9 cellular contexts compared by ENCODE assay signal in genomic region chr10:83539528-83540308, GRCh38.
A peak's percentile ranks its signal among the peaks of the same experiment; 100 is the strongest.
DNase-seq lines count a peak whose midpoint lies in the region; ATAC-seq, FAIRE-seq and TF ChIP-seq lines count a peak whose summit lies in the region.
"Had no signal": no experiment of that assay in that cellular context is flagged by ENCODE, and none has a peak within 500 bp of the region (broad histone marks: within the 10 kb centered on the region; RNA-seq: fewer than 3 reads in every experiment).

No MANE protein-coding gene starts in this region.

- DNase-seq in GM12891 (ENCODE audit: insufficient read length, low spot score) (no peak), GM12878 (ENCODE audit: low read depth, low spot score) (peak; percentile 74), HCEC 1CT (no peak), NCI-H774 (lab: John Stamatoyannopoulos, UW) (no peak)
- no peak for DNase-seq in stimulated activated CD4-positive, alpha-beta T cell treated with anti-CD3 and anti-CD28 coated beads, Interleukin-2, amount 100 ng/mL, for 48 hours
- DNase-seq in activated CD4-positive, alpha-beta T cell treated with anti-CD3 and anti-CD28 coated beads for 48 hours: no peak

- H3K4me1 Mint-ChIP-seq in nephron: peaks cover 49% of the 10 kb centered on the region

- no peaks in the 10 kb centered on the region for H3K36me3 ChIP-seq in GM12878 (ENCODE audit: control insufficient read depth in 2 of 2, insufficient read depth in 2 of 2, low read length in 1 of 2)

- no peak for TF ChIP-seq CTCF in GM12878 (IDR thresholded peaks at IDR 0.05 in 2 of 3, conservative IDR thresholded peaks at IDR 0.05 in 1 of 3; ENCODE audit: control insufficient read depth in 2 of 3, extremely low read depth in 1 of 3, insufficient read depth in 1 of 3, low read depth in 3 of 3, low read length in 3 of 3)
- no peak for TF ChIP-seq CTCF in nephron (IDR thresholded peaks at IDR 0.05; ENCODE audit: unreplicated experiment in 3 of 3)

- no peaks in the 10 kb centered on the region for H3K36me3 Mint-ChIP-seq in nephron (ENCODE audit: low read depth)

- FAIRE-seq in GM12891 (lab: Jason Lieb, UNC): peak; percentile 80
- peak; percentile 66 for FAIRE-seq in GM12878 (lab: Jason Lieb, UNC)

- peak overlapping the region; percentile 75 to 94 (median 93) for H3K27ac Mint-ChIP-seq in nephron

- no peaks in the 10 kb centered on the region for H3K9me3 Mint-ChIP-seq in nephron

- POLR2A ChIA-PET in GM12878 (lab: Charles Lee): no interaction called here

- H3K9me3 ChIP-seq in GM12878 (replicated peaks; ENCODE audit: control insufficient read depth, insufficient read depth, low read length): no peaks in the 10 kb centered on the region

- 2% methylated on average over 2 of the region's 2 CpGs for WGBS in GM12878 (ENCODE audit: insufficient coverage, insufficient replicate concordance, low lambda C conversion rate, missing lambda C conversion rate)

- RAD21 ChIA-PET in GM12878 (lab: Charles Lee; ENCODE audit: unreplicated experiment): interaction anchor here (1.5 to 1.7 kb wide), 2 partner anchors 46 to 331 kb away, joined by 3 to 4 read pairs; no protein-coding TSS in a partner anchor

- peak overlapping the region; percentile 77 for H3K4me2 ChIP-seq in GM12878 (ENCODE audit: control insufficient read depth, insufficient read depth)

- peak overlapping the region; percentile 47 for H3K9ac ChIP-seq in GM12878 (ENCODE audit: control insufficient read depth, insufficient read depth, low read length)

- TF ChIP-seq EP300 in GM12878 (IDR thresholded peaks at IDR 0.05; ENCODE audit: borderline replicate concordance in 1 of 2, control insufficient read depth in 1 of 2, low read depth in 2 of 2, low read length in 2 of 2): no peak

- in situ Hi-C loops in GM12878 (cut with MboI): no loop called here

- H3K4me1 ChIP-seq in GM12878 (ENCODE audit: control insufficient read depth, insufficient read depth, low read length): peaks cover 31% of the 10 kb centered on the region

- no peaks in the 10 kb centered on the region for H4K20me1 ChIP-seq in GM12878 (ENCODE audit: control insufficient read depth, insufficient read depth)

- TF ChIP-seq POLR2A in GM12891 (IDR thresholded peaks at IDR 0.05; ENCODE audit: low read depth, low read length) (no peak), GM12878 (IDR thresholded peaks at IDR 0.05; ENCODE audit: low read depth, low read length) (no peak)

- peak; percentile 61 for ATAC-seq in HG02798 (IDR thresholded peaks at IDR 0.05; ENCODE audit: poor library complexity, unreplicated experiment)
- peak; percentile 75 for ATAC-seq in GM12878

- CTCF ChIA-PET in GM12878 (lab: Yijun Ruan, JAX): interaction anchor here (1.3 to 1.5 kb wide), 2 partner anchors 23 to 333 kb away, joined by 3 read pairs; no protein-coding TSS in a partner anchor

- H3K27me3 ChIP-seq in GM12878 (replicated peaks in 1 of 2; ENCODE audit: control insufficient read depth in 2 of 2, insufficient read depth in 2 of 2, low read length in 1 of 2): no peaks in the 10 kb centered on the region

- no peak overlapping the region for H2AFZ ChIP-seq in GM12878 (ENCODE audit: control insufficient read depth, low read depth, low read length)

- SMC1A ChIA-PET in GM12878 (lab: Charles Lee; ENCODE audit: uncharacterized antibody, unreplicated experiment): interaction anchor here (0.6 to 1.6 kb wide), 7 partner anchors 8 to 332 kb away, joined by 3 to 5 read pairs (median 3); no protein-coding TSS in a partner anchor

- no TSS peak for BruUV-seq in GM12878 (replicated peaks; lab: Mats Ljungman, UMichigan)

- TF ChIP-seq RAD21 in GM12878 (IDR thresholded peaks at IDR 0.05; ENCODE audit: insufficient read depth, low read depth, low read length): peak; percentile 15; the same call in 1 of the 2 replicates

- peak overlapping the region in 2 of 3 experiments; percentile 5 to 11 for H3K4me3 Mint-ChIP-seq in nephron

- no peaks in the 10 kb centered on the region for H3K27me3 Mint-ChIP-seq in nephron (ENCODE audit: low read depth)

- no peaks in the 10 kb centered on the region for H3K79me2 ChIP-seq in GM12878 (ENCODE audit: control insufficient read depth, insufficient read depth, low read length)

- H3K4me3 ChIP-seq in GM12878: no peak overlapping the region
- H3K4me3 ChIP-seq: SK-N-MC had no signal

- intact Hi-C loops in GM12878 (cut with micrococcal nuclease; ENCODE audit: unreplicated experiment): loop anchor here (5.0 to 10.0 kb wide), 3 partner anchors 143 to 455 kb away; no protein-coding TSS in a partner anchor

- peak overlapping the region; percentile 70 for H3K27ac ChIP-seq in GM12878 (ENCODE audit: control insufficient read depth, insufficient read depth)
- H3K27ac ChIP-seq: SK-N-MC had no signal

TF ChIP-seq in GM12891, 5 proteins besides CTCF, POLR2A, EP300 and RAD21:
- TF ChIP-seq PAX5 (IDR thresholded peaks at IDR 0.05; ENCODE audit: insufficient read depth, low read length, severe bottlenecking) (peak; percentile 67), POLR2AphosphoS5 (IDR thresholded peaks at IDR 0.05; ENCODE audit: low read depth, low read length) (no peak), SPI1 (IDR thresholded peaks at IDR 0.05; ENCODE audit: low read depth, low read length) (peak; percentile 39)

TF ChIP-seq in GM12878, 131 proteins besides CTCF, POLR2A, EP300 and RAD21 (continues in another document):
- TF ChIP-seq, protein P1, sequence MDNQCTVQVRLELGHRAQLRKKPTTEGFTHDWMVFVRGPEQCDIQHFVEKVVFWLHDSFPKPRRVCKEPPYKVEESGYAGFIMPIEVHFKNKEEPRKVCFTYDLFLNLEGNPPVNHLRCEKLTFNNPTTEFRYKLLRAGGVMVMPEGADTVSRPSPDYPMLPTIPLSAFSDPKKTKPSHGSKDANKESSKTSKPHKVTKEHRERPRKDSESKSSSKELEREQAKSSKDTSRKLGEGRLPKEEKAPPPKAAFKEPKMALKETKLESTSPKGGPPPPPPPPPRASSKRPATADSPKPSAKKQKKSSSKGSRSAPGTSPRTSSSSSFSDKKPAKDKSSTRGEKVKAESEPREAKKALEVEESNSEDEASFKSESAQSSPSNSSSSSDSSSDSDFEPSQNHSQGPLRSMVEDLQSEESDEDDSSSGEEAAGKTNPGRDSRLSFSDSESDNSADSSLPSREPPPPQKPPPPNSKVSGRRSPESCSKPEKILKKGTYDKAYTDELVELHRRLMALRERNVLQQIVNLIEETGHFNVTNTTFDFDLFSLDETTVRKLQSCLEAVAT (IDR thresholded peaks at IDR 0.05): no peak
- TF ChIP-seq PBX3 (IDR thresholded peaks at IDR 0.05; ENCODE audit: insufficient replicate concordance, low read depth, low read length) (no peak), ZNF384 (IDR thresholded peaks at IDR 0.05; ENCODE audit: borderline replicate concordance, low read depth, low read length) (no peak), POLR2AphosphoS2 (IDR thresholded peaks at IDR 0.05; ENCODE audit: low read depth, low read length) (no peak), TAF1 (IDR thresholded peaks at IDR 0.05; ENCODE audit: borderline replicate concordance, low read depth, low read length) (no peak), IKZF2 (IDR thresholded peaks at IDR 0.05) (peak; percentile 85; a peak in 2 of 4 replicates), ZZZ3 (IDR thresholded peaks at IDR 0.05; ENCODE audit: control insufficient read depth, insufficient read length, low read depth) (no peak), ZNF24 (IDR thresholded peaks at IDR 0.05) (no peak), NFYA (IDR thresholded peaks at IDR 0.05; ENCODE audit: borderline replicate concordance, low read depth, low read length) (no peak), GATAD2B (conservative IDR thresholded peaks at IDR 0.05; ENCODE audit: low read depth) (no peak), NFIC (IDR thresholded peaks at IDR 0.05; ENCODE audit: low read depth, low read length) (peak; percentile 84; the same call in 1 of the 2 replicates), IRF5 (IDR thresholded peaks at IDR 0.05; ENCODE audit: borderline replicate concordance) (no peak), MEF2A (IDR thresholded peaks at IDR 0.05; ENCODE audit: insufficient read depth, low read depth, low read length) (0 out of 2 replicates have a peak, but pooled peaks have one; percentile 11), CREM (IDR thresholded peaks at IDR 0.05; ENCODE audit: low read depth) (peak; percentile 52; the same call in 1 of the 2 replicates), CHD4 (IDR thresholded peaks at IDR 0.05) (no peak)
- TF ChIP-seq, protein P2, sequence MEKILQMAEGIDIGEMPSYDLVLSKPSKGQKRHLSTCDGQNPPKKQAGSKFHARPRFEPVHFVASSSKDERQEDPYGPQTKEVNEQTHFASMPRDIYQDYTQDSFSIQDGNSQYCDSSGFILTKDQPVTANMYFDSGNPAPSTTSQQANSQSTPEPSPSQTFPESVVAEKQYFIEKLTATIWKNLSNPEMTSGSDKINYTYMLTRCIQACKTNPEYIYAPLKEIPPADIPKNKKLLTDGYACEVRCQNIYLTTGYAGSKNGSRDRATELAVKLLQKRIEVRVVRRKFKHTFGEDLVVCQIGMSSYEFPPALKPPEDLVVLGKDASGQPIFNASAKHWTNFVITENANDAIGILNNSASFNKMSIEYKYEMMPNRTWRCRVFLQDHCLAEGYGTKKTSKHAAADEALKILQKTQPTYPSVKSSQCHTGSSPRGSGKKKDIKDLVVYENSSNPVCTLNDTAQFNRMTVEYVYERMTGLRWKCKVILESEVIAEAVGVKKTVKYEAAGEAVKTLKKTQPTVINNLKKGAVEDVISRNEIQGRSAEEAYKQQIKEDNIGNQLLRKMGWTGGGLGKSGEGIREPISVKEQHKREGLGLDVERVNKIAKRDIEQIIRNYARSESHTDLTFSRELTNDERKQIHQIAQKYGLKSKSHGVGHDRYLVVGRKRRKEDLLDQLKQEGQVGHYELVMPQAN (conservative IDR thresholded peaks at IDR 0.05): no peak
